ENCODE assay signal across 8 cellular contexts in the genomic region with DNA sequence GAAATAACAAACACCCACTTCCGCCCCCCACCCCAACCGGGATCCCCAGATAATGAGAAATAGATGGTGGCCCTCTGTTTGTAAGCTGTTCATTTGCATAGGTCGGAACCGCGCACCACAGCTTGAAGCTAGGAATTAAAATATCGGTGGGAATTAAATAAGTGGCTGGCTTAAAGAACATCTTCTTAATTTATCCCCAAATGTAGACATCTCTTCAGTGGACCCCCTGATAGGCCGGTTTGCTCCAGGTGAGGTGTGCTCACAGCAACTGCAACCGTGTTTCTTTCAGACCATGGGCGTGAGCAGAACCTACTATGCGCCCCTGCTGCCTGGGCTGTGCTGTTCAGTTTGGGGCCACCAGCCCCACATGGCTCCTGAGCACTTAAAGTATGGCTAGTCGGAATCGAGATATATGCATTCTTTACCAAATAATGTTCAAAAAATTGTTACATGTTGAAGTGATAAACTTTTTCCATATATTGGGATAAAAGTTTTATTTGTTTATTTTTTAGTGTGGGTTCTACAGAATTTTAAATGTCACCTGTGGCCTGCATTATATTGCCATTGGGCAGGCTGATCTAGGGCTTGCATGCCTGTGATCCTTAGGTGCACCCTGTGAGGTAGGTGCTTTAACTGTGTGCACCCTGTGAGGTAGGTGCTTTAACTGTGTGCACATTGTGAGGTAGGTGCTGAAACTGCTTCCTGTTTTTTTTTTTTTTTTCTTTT. TPM values are rescaled to one million over a fixed set of nuclear protein-coding genes. Genes with fewer than 3 reads are reported as not detected.
A peak's percentile ranks its signal among the peaks of the same experiment; 100 is the strongest.
DNase-seq lines count a peak whose midpoint lies in the region; ATAC-seq lines count a peak whose summit lies in the region.

No MANE protein-coding gene starts in this region.

- peak; percentile 33 for DNase-seq in activated naive CD4-positive, alpha-beta T cell treated with anti-CD3 and anti-CD28 coated beads for 36 hours
- no peak for DNase-seq in activated naive CD4-positive, alpha-beta T cell treated with Interleukin-2 at 50 U/mL for 16 hours
- DNase-seq in trophoblast cell (no peak), CD1c-positive myeloid dendritic cell (ENCODE audit: extremely low spot score) (no peak), NCI-H2227 treated with DMSO at 0.1 percent for 48 hours (lab: John Stamatoyannopoulos, UW) (no peak)

- H3K4me3 ChIP-seq in esophagus (ENCODE audit: low read depth in 1 of 2, low read length in 2 of 2), result peak overlapping the region; percentile 83 to 85
- peak overlapping the region; percentile 76 for H3K4me3 ChIP-seq in trophoblast cell (ENCODE audit: low read depth, low read length)

- peak overlapping the region; percentile 98 for H3K9ac ChIP-seq in trophoblast cell (ENCODE audit: low read length)

- H4K91ac ChIP-seq in trophoblast cell (ENCODE audit: low read depth, low read length), result peak overlapping the region; percentile 88

- peak overlapping the region; percentile 48 for H2BK120ac ChIP-seq in trophoblast cell (ENCODE audit: insufficient read depth, low read length, poor library complexity)

- H3K27me3 Mint-ChIP-seq in activated naive CD4-positive, alpha-beta T cell treated with anti-CD3 and anti-CD28 coated beads for 36 hours (ENCODE audit: low read depth), result no peaks in the 10 kb centered on the region
- H3K27me3 Mint-ChIP-seq in T-helper 1 cell treated with Interleukin-12 subunit alpha and Interleukin-12 subunit beta and Interleukin-4 antibody, amounts not matched to agents 30 μg/mL and 1 μg/mL, for 36 hours (ENCODE audit: low read depth), result no peaks in the 10 kb centered on the region

- H3K36me3 ChIP-seq in esophagus (ENCODE audit: control insufficient read depth in 2 of 2, insufficient read depth in 2 of 2, low read length in 1 of 2), result peaks cover 0 to 2% of the 10 kb centered on the region in 2 donors
- no peaks in the 10 kb centered on the region for H3K36me3 ChIP-seq in trophoblast cell (ENCODE audit: control insufficient read depth in 1 of 2, insufficient read depth in 2 of 2, low read length in 2 of 2)

- intact Hi-C loops in activated naive CD4-positive, alpha-beta T cell treated with anti-CD3 and anti-CD28 coated beads for 36 hours (cut with micrococcal nuclease), result loop anchor here (1.0 to 10.0 kb wide), 6 partner anchors 36 to 1207 kb away; partner anchors contain the start of genes ATG2B, CLMN, DDX24 and GSKIP

- no peaks in the 10 kb centered on the region for H3K27me3 ChIP-seq in esophagus (ENCODE audit: control insufficient read depth in 1 of 2, insufficient read depth in 2 of 2, low read length in 2 of 2)
- no peaks in the 10 kb centered on the region for H3K27me3 ChIP-seq in trophoblast cell (ENCODE audit: insufficient read depth, low read length)

- H3K36me3 Mint-ChIP-seq in activated naive CD4-positive, alpha-beta T cell treated with anti-CD3 and anti-CD28 coated beads for 36 hours (ENCODE audit: low read depth), result peaks cover 8% of the 10 kb centered on the region
- H3K36me3 Mint-ChIP-seq in T-helper 1 cell treated with Interleukin-12 subunit alpha and Interleukin-12 subunit beta and Interleukin-4 antibody, amounts not matched to agents 30 μg/mL and 1 μg/mL, for 36 hours (ENCODE audit: low read depth), result peaks cover 7% of the 10 kb centered on the region

- H4K12ac ChIP-seq in trophoblast cell (ENCODE audit: low read depth, low read length), result peak overlapping the region; percentile 73

- H2AFZ ChIP-seq in trophoblast cell (ENCODE audit: insufficient read depth, low read length, poor library complexity), result peak overlapping the region; percentile 73

- ATAC-seq in HG02938 (IDR thresholded peaks at IDR 0.05; ENCODE audit: unreplicated experiment), result peak; percentile 31

- H3K27ac ChIP-seq in esophagus (ENCODE audit: low read depth in 2 of 2, low read length in 1 of 2) (peak overlapping the region; percentile 94 to 97), trophoblast cell (ENCODE audit: low read depth, low read length) (peak overlapping the region; percentile 75)

- CTCF ChIA-PET in activated naive CD4-positive, alpha-beta T cell treated with anti-CD3 and anti-CD28 coated beads for 36 hours (lab: Charles Lee), result no interaction called here

- H3K18ac ChIP-seq in trophoblast cell (ENCODE audit: low read length), result peak overlapping the region; percentile 46

- H2BK5ac ChIP-seq in trophoblast cell (ENCODE audit: low read depth, low read length, poor library complexity), result peak overlapping the region; percentile 89

- H3K27ac Mint-ChIP-seq in activated naive CD4-positive, alpha-beta T cell treated with anti-CD3 and anti-CD28 coated beads for 36 hours, result peak overlapping the region; percentile 96
- peak overlapping the region; percentile 97 for H3K27ac Mint-ChIP-seq in T-helper 1 cell treated with Interleukin-12 subunit alpha and Interleukin-12 subunit beta and Interleukin-4 antibody, amounts not matched to agents 30 μg/mL and 1 μg/mL, for 36 hours

- H4K8ac ChIP-seq in trophoblast cell (ENCODE audit: low read depth, low read length), result peak overlapping the region; percentile 95

- peaks cover 10% of the 10 kb centered on the region for H3K79me2 ChIP-seq in trophoblast cell (ENCODE audit: control insufficient read depth, insufficient read depth, low read length, poor library complexity)

- H3K9me3 ChIP-seq in esophagus (ENCODE audit: control insufficient read depth in 2 of 2, insufficient read depth in 1 of 2, low read depth in 1 of 2, low read length in 1 of 2) (no peaks in the 10 kb centered on the region), trophoblast cell (ENCODE audit: insufficient read depth, low read depth, low read length) (no peaks in the 10 kb centered on the region)

- peak overlapping the region; percentile 92 for H3K4me3 Mint-ChIP-seq in activated naive CD4-positive, alpha-beta T cell treated with anti-CD3 and anti-CD28 coated beads for 36 hours
- peak overlapping the region; percentile 92 for H3K4me3 Mint-ChIP-seq in T-helper 1 cell treated with Interleukin-12 subunit alpha and Interleukin-12 subunit beta and Interleukin-4 antibody, amounts not matched to agents 30 μg/mL and 1 μg/mL, for 36 hours

- peaks cover 31% of the 10 kb centered on the region for H3K4me1 Mint-ChIP-seq in activated naive CD4-positive, alpha-beta T cell treated with anti-CD3 and anti-CD28 coated beads for 36 hours (ENCODE audit: low read depth)
- peaks cover 31% of the 10 kb centered on the region for H3K4me1 Mint-ChIP-seq in T-helper 1 cell treated with Interleukin-12 subunit alpha and Interleukin-12 subunit beta and Interleukin-4 antibody, amounts not matched to agents 30 μg/mL and 1 μg/mL, for 36 hours (ENCODE audit: low read depth)

- WGBS in esophagus, 2 donors, result 18 to 23% methylated on average over 12 of the region's 12 CpGs
- WGBS in trophoblast cell (ENCODE audit: extremely low coverage, insufficient coverage, insufficient read length), result no CpG with 5 or more reads among the region's 12 CpGs

- H2AK5ac ChIP-seq in trophoblast cell (ENCODE audit: low read length), result peak overlapping the region; percentile 76

- peak overlapping the region; percentile 85 for H3K4ac ChIP-seq in trophoblast cell (ENCODE audit: low read depth, low read length)

- H3K4me2 ChIP-seq in trophoblast cell (ENCODE audit: low read length), result peak overlapping the region; percentile 88

- H3K9me3 Mint-ChIP-seq in activated naive CD4-positive, alpha-beta T cell treated with anti-CD3 and anti-CD28 coated beads for 36 hours, result no peaks in the 10 kb centered on the region
- no peaks in the 10 kb centered on the region for H3K9me3 Mint-ChIP-seq in T-helper 1 cell treated with Interleukin-12 subunit alpha and Interleukin-12 subunit beta and Interleukin-4 antibody, amounts not matched to agents 30 μg/mL and 1 μg/mL, for 36 hours

- peaks cover 15% of the 10 kb centered on the region for H3K79me1 ChIP-seq in trophoblast cell (ENCODE audit: low read length)

- H3K4me1 ChIP-seq in esophagus (ENCODE audit: control insufficient read depth in 2 of 2, insufficient read depth in 2 of 2, low read length in 1 of 2), result no peaks in the 10 kb centered on the region
- peaks cover 3 to 4% of the 10 kb centered on the region in 2 experiments for H3K4me1 ChIP-seq in trophoblast cell (ENCODE audit: control insufficient read depth in 1 of 2, insufficient read depth in 2 of 2, low read length in 2 of 2)

- no peak overlapping the region for H3K23ac ChIP-seq in trophoblast cell (ENCODE audit: low read length)

- H2BK12ac ChIP-seq in trophoblast cell (ENCODE audit: low read length), result no peak overlapping the region

- peak overlapping the region; percentile 78 for H3K14ac ChIP-seq in trophoblast cell (ENCODE audit: low read length)

RNA-seq across cellular contexts. Expression of gene DICER1, which starts 0.8 kb away (rescaled TPM):
- 10 to 100 TPM; 38.1 to 42.3 TPM for total RNA-seq in activated naive CD4-positive, alpha-beta T cell treated with anti-CD3 and anti-CD28 coated beads for 36 hours
- 10 to 100 TPM in 1 of 2 donors, 1 to 10 TPM in 1; 9.2 to 10.2 TPM for polyA plus RNA-seq in esophagus
- polyA plus RNA-seq in trophoblast cell (2013), result 91.5 and 95.6 TPM in 2 replicates
